8 cellular contexts compared by ENCODE assay signal in genomic region chr7:151017953-151018420, GRCh38. TPM values are rescaled to one million over a fixed set of nuclear protein-coding genes. Genes with fewer than 3 reads are reported as not detected.
DNase-seq lines count a peak whose midpoint lies in the region; TF ChIP-seq lines count a peak whose summit lies in the region.

No MANE protein-coding gene starts in this region.

- H3K36me3 ChIP-seq in ACC112 (ENCODE audit: insufficient read depth, low read length) (no peaks in the 10 kb centered on the region), HUES48 (ENCODE audit: control insufficient read depth, insufficient read depth, low read length) (no peaks in the 10 kb centered on the region), adipocyte (ENCODE audit: control insufficient read depth, insufficient read depth, low read length, severe bottlenecking) (no peaks in the 10 kb centered on the region), skeletal muscle satellite cell (ENCODE audit: insufficient read depth, low read length) (no peaks in the 10 kb centered on the region)

- H3K27me3 ChIP-seq in ACC112 (ENCODE audit: insufficient read depth, low read length): peaks cover 11% of the 10 kb centered on the region
- H3K27me3 ChIP-seq in HUES48 (ENCODE audit: control insufficient read depth, insufficient read depth, low read length): peaks cover 53% of the 10 kb centered on the region
- peaks cover 16% of the 10 kb centered on the region for H3K27me3 ChIP-seq in adipocyte (replicated peaks; ENCODE audit: control insufficient read depth, insufficient read depth, low read length)
- peaks cover 63% of the 10 kb centered on the region for H3K27me3 ChIP-seq in skeletal muscle satellite cell (ENCODE audit: control insufficient read depth, insufficient read depth, low read length)

- peaks cover 4% of the 10 kb centered on the region for H3K4me1 ChIP-seq in ACC112 (ENCODE audit: control insufficient read depth, insufficient read depth, low read length, unreplicated experiment)
- H3K4me1 ChIP-seq in HUES48 (ENCODE audit: control insufficient read depth, insufficient read depth, low read length): peaks cover 10% of the 10 kb centered on the region; the same call in 1 of the 2 replicates
- peaks cover 17% of the 10 kb centered on the region for H3K4me1 ChIP-seq in adipocyte (ENCODE audit: control insufficient read depth, insufficient read depth, low read length)
- peaks cover 23% of the 10 kb centered on the region for H3K4me1 ChIP-seq in skeletal muscle satellite cell (ENCODE audit: control insufficient read depth, insufficient read depth, low read length)

- peak; percentile 86 for DNase-seq in GM13977 (ENCODE audit: low spot score)
- DNase-seq in T-helper 1 cell: peak; percentile 56 to 73 (median 72)
- DNase-seq in adipocyte (ENCODE audit: low read depth): peak; percentile 79
- DNase-seq in hepatic stellate cell (ENCODE audit: low spot score): peak; percentile 75
- no peak for DNase-seq in NCI-H2227 (lab: John Stamatoyannopoulos, UW; ENCODE audit: unreplicated experiment)

- no peaks in the 10 kb centered on the region for H3K79me2 ChIP-seq in ACC112 (ENCODE audit: control insufficient read depth, insufficient read depth, low read length, unreplicated experiment)

- H3K4me2 ChIP-seq in skeletal muscle satellite cell (ENCODE audit: low read length): peak overlapping the region; percentile 80

- H3K27ac ChIP-seq in ACC112 (ENCODE audit: low read depth, low read length) (no peak overlapping the region), HUES48 (ENCODE audit: low read depth, low read length) (no peak overlapping the region)

- in situ Hi-C loops in GM13977 (cut with MboI; ENCODE audit: low pct_unique_long_range_greater_than_20kb, low sequenced_read_pairs, unreplicated experiment): no loop called here

- H3K4me3 ChIP-seq in ACC112 (ENCODE audit: low read depth, low read length) (peak overlapping the region; percentile 76), HUES48 (ENCODE audit: low read depth, low read length) (peak overlapping the region; percentile 47; the same call in 1 of the 2 replicates), adipocyte (ENCODE audit: low read length) (peak overlapping the region; percentile 61), skeletal muscle satellite cell (ENCODE audit: low read length) (peak overlapping the region; percentile 56)

- TF ChIP-seq CTCF in GM13977 (IDR thresholded peaks at IDR 0.05; ENCODE audit: extremely low read depth, insufficient read depth, missing control alignments): peak; percentile 97

- H2AFZ ChIP-seq in ACC112 (ENCODE audit: low read length, unreplicated experiment): peak overlapping the region; percentile 19

- H3K9ac ChIP-seq in HUES48 (ENCODE audit: low read depth, low read length): no peak overlapping the region
- no peak overlapping the region for H3K9ac ChIP-seq in adipocyte (ENCODE audit: low read length)
- no peak overlapping the region for H3K9ac ChIP-seq in skeletal muscle satellite cell (ENCODE audit: low read depth, low read length)

- H3K9me3 ChIP-seq in HUES48 (ENCODE audit: control insufficient read depth, insufficient read depth, low read length): no peaks in the 10 kb centered on the region
- no peaks in the 10 kb centered on the region for H3K9me3 ChIP-seq in adipocyte (ENCODE audit: control insufficient read depth, low read length)
- no peaks in the 10 kb centered on the region for H3K9me3 ChIP-seq in skeletal muscle satellite cell (replicated peaks; ENCODE audit: low read length)

RNA-seq across cellular contexts. Expression of gene ATG9B, which starts 6.3 kb away (rescaled TPM):
- total RNA-seq in skeletal muscle satellite cell (2012; rRNA removed): 0.25 and 1.1 TPM in 2 replicates

RNA-seq across cellular contexts. Expression of gene ABCB8, which starts 10.3 kb away (rescaled TPM):
- total RNA-seq in skeletal muscle satellite cell (2012; rRNA removed): 36.9 and 41.8 TPM in 2 replicates

RNA-seq across cellular contexts. Expression of gene NOS3, which starts 27.2 kb away (rescaled TPM):
- 1.7 and 4.8 TPM in 2 replicates for total RNA-seq in skeletal muscle satellite cell (2012; rRNA removed)

RNA-seq across cellular contexts. Expression of gene ASIC3, which starts 30.3 kb away (rescaled TPM):
- total RNA-seq in skeletal muscle satellite cell (2012; rRNA removed): 0.22 TPM in 1 of 2 replicates, not detected in the other

RNA-seq across cellular contexts. Expression of gene CDK5, which starts 39.7 kb away (rescaled TPM):
- total RNA-seq in skeletal muscle satellite cell (2012; rRNA removed): 15.7 and 18.1 TPM in 2 replicates
